In genomic region chr10:16947071-16947470, GRCh38 we compare ENCODE assay signal across 15 cellular contexts.
DNase-seq lines count a peak whose midpoint lies in the region; ATAC-seq, FAIRE-seq and TF ChIP-seq lines count a peak whose summit lies in the region.
"Had no signal": no experiment of that assay in that cellular context is flagged by ENCODE, and none has a peak within 500 bp of the region (broad histone marks: within the 10 kb centered on the region; RNA-seq: fewer than 3 reads in every experiment).

No MANE protein-coding gene starts in this region.

- H3K79me1 ChIP-seq in mesendoderm (ENCODE audit: low read length), result no peaks in the 10 kb centered on the region

- no peaks in the 10 kb centered on the region for H4K20me1 ChIP-seq in astrocyte (ENCODE audit: insufficient read depth, low read length)
- no peaks in the 10 kb centered on the region for H4K20me1 ChIP-seq in smooth muscle cell (ENCODE audit: low read depth)

- H3K36me3 ChIP-seq in Panc1 (ENCODE audit: control insufficient read depth, insufficient read depth, low read length) (no peaks in the 10 kb centered on the region), astrocyte (ENCODE audit: insufficient read depth, low read length) (no peaks in the 10 kb centered on the region), mesendoderm (ENCODE audit: control insufficient read depth, insufficient read depth, low read length) (no peaks in the 10 kb centered on the region), smooth muscle cell (ENCODE audit: low read depth) (no peaks in the 10 kb centered on the region)
- H3K36me3 ChIP-seq: BE2C had no signal

- peaks cover 26% of the 10 kb centered on the region for H3K4me1 Mint-ChIP-seq in astrocyte (ENCODE audit: low read depth, unreplicated experiment)

- H3K4me2 ChIP-seq in astrocyte (ENCODE audit: low read length), result no peak overlapping the region
- no peak overlapping the region for H3K4me2 ChIP-seq in mesendoderm (ENCODE audit: low read length)
- no peak overlapping the region for H3K4me2 ChIP-seq in smooth muscle cell
- H3K4me2 ChIP-seq: A549 had no signal

- no peak overlapping the region for H3K4ac ChIP-seq in mesendoderm (ENCODE audit: low read depth, low read length)

- no TSS peak for BruUV-seq in Panc1 (replicated peaks; lab: Mats Ljungman, UMichigan)

- DNase-seq in Panc1 (ENCODE audit: low read depth, low spot score), result no peak
- DNase-seq in astrocyte (ENCODE audit: low read depth), result no peak
- DNase-seq in mesendoderm, result peak; percentile 79
- no peak for DNase-seq in smooth muscle cell (lab: John Stamatoyannopoulos, UW; ENCODE audit: unreplicated experiment)
- DNase-seq: BE2C; CD8-positive, alpha-beta T cell; COR-L47; GOT3; H9 had no signal

- H2BK5ac ChIP-seq in mesendoderm (ENCODE audit: low read length), result no peak overlapping the region

- TF ChIP-seq CTCF in Panc1 (IDR thresholded peaks at IDR 0.05) (no peak), astrocyte (IDR thresholded peaks at IDR 0.05; ENCODE audit: insufficient read depth, low read depth, low read length) (no peak), smooth muscle cell (IDR thresholded peaks at IDR 0.05; ENCODE audit: borderline replicate concordance, insufficient read depth, poor library complexity, severe bottlenecking) (no peak)

- H3F3A ChIP-seq in smooth muscle cell (ENCODE audit: low read depth), result peaks cover 3% of the 10 kb centered on the region

- no peak overlapping the region for H3K23ac ChIP-seq in mesendoderm (ENCODE audit: low read length)

- H3K9me3 Mint-ChIP-seq in astrocyte (ENCODE audit: unreplicated experiment), result no peaks in the 10 kb centered on the region
- H3K9me3 Mint-ChIP-seq: CD8-positive, alpha-beta T cell; H9 had no signal

- no peak overlapping the region for H4K5ac ChIP-seq in mesendoderm (ENCODE audit: low read length)

- H3K4me3 Mint-ChIP-seq in astrocyte (ENCODE audit: unreplicated experiment), result no peak overlapping the region
- H3K4me3 Mint-ChIP-seq: CD8-positive, alpha-beta T cell; H9; IgD-negative memory B cell had no signal

- no CpG with 5 or more reads among the region's 5 CpGs for WGBS in mesendoderm (ENCODE audit: extremely low coverage, insufficient coverage, low lambda C conversion rate)
- WGBS in smooth muscle cell (ENCODE audit: low lambda C conversion rate), result 57% methylated on average over 5 of the region's 5 CpGs

- H3K27me3 Mint-ChIP-seq in astrocyte (ENCODE audit: low read depth, unreplicated experiment), result no peaks in the 10 kb centered on the region
- H3K27me3 Mint-ChIP-seq: IgD-negative memory B cell had no signal

- H3K56ac ChIP-seq in mesendoderm (ENCODE audit: low read length), result no peak overlapping the region

- intact Hi-C loops in Panc1 (cut with micrococcal nuclease; ENCODE audit: unreplicated experiment), result no loop called here

- ATAC-seq in Panc1 (no peak), GM18868 (IDR thresholded peaks at IDR 0.05; ENCODE audit: unreplicated experiment) (no peak), GM18867 (IDR thresholded peaks at IDR 0.05; ENCODE audit: unreplicated experiment) (no peak), HG02623 (IDR thresholded peaks at IDR 0.05; ENCODE audit: unreplicated experiment) (no peak)
- ATAC-seq: A549; CD8-positive, alpha-beta T cell had no signal

- H2AFZ ChIP-seq in astrocyte (ENCODE audit: low read depth, low read length) (no peak overlapping the region), smooth muscle cell (ENCODE audit: low read depth) (peak overlapping the region; percentile 76)

- FAIRE-seq in astrocyte (lab: Jason Lieb, UNC), result peak; percentile 39
- FAIRE-seq: A549 had no signal

- H3K36me3 Mint-ChIP-seq in astrocyte (ENCODE audit: low read depth, unreplicated experiment), result no peaks in the 10 kb centered on the region

- no peaks in the 10 kb centered on the region for H3K27me3 ChIP-seq in Panc1 (ENCODE audit: control insufficient read depth, insufficient read depth, low read length)
- no peaks in the 10 kb centered on the region for H3K27me3 ChIP-seq in astrocyte (ENCODE audit: insufficient read depth, low read length)
- H3K27me3 ChIP-seq in mesendoderm (ENCODE audit: insufficient read depth, low read length, poor library complexity), result no peaks in the 10 kb centered on the region
- no peaks in the 10 kb centered on the region for H3K27me3 ChIP-seq in smooth muscle cell (ENCODE audit: low read depth)
- H3K27me3 ChIP-seq: BE2C had no signal

- peak overlapping the region; percentile 57; the same call in 1 of the 2 replicates for H3K27ac ChIP-seq in Panc1 (ENCODE audit: low read length)
- no peak overlapping the region for H3K27ac ChIP-seq in astrocyte (ENCODE audit: low read depth, low read length)
- no peak overlapping the region for H3K27ac ChIP-seq in mesendoderm (ENCODE audit: low read depth, low read length)
- peak overlapping the region; percentile 13 for H3K27ac ChIP-seq in smooth muscle cell (ENCODE audit: low read depth)
- H3K27ac ChIP-seq: A549, C4-2B had no signal

- no peak overlapping the region for H2BK120ac ChIP-seq in mesendoderm (ENCODE audit: low read depth, low read length)

- H3K9ac ChIP-seq in astrocyte (ENCODE audit: low read length), result no peak overlapping the region
- no peak overlapping the region for H3K9ac ChIP-seq in mesendoderm (ENCODE audit: low read length)
- no peak overlapping the region for H3K9ac ChIP-seq in smooth muscle cell (ENCODE audit: low read depth)

- no peak overlapping the region for H2AK5ac ChIP-seq in mesendoderm (ENCODE audit: low read length)

- H3K9me3 ChIP-seq in Panc1 (ENCODE audit: control insufficient read depth, insufficient read depth, low read depth, low read length) (no peaks in the 10 kb centered on the region), astrocyte (ENCODE audit: insufficient read depth, low read depth, low read length) (no peaks in the 10 kb centered on the region), smooth muscle cell (replicated peaks; ENCODE audit: low read depth) (no peaks in the 10 kb centered on the region)
- H3K9me3 ChIP-seq: A549, BE2C had no signal

- H3K18ac ChIP-seq in mesendoderm (ENCODE audit: low read length), result no peak overlapping the region

- CTCF ChIA-PET in Panc1 (lab: Charles Lee), result no interaction called here

- H3K79me2 ChIP-seq in astrocyte (ENCODE audit: insufficient read depth, low read length), result no peaks in the 10 kb centered on the region
- no peaks in the 10 kb centered on the region for H3K79me2 ChIP-seq in mesendoderm (ENCODE audit: control insufficient read depth, insufficient read depth, low read length)
- no peaks in the 10 kb centered on the region for H3K79me2 ChIP-seq in smooth muscle cell (ENCODE audit: low read depth)

- in situ Hi-C loops in Panc1 (cut with HindIII; ENCODE audit: low pct_unique_long_range_greater_than_20kb, low sequenced_read_pairs), result no loop called here

- H4K8ac ChIP-seq in mesendoderm (ENCODE audit: low read depth, low read length), result no peak overlapping the region

- H2BK15ac ChIP-seq in mesendoderm (replicated peaks; ENCODE audit: low read depth), result no peak overlapping the region

- H3K4me3 ChIP-seq in Panc1 (ENCODE audit: low read depth in 2 of 2, low read length in 2 of 2) (no peak overlapping the region), astrocyte (ENCODE audit: insufficient read depth, low read depth, low read length) (no peak overlapping the region), mesendoderm (ENCODE audit: low read length) (no peak overlapping the region), smooth muscle cell (no peak overlapping the region)
- H3K4me3 ChIP-seq: A549 had no signal

- POLR2A ChIA-PET in Panc1 (lab: Charles Lee), result no interaction called here

- H3K4me1 ChIP-seq in Panc1 (ENCODE audit: control insufficient read depth, insufficient read depth, low read length) (peaks cover 24% of the 10 kb centered on the region), astrocyte (ENCODE audit: insufficient read depth, low read length) (peaks cover 33% of the 10 kb centered on the region), mesendoderm (ENCODE audit: control insufficient read depth, low read depth, low read length) (peaks cover 7% of the 10 kb centered on the region), smooth muscle cell (ENCODE audit: low read depth) (peaks cover 21% of the 10 kb centered on the region)
- H3K4me1 ChIP-seq: A549 had no signal

- H3K27ac Mint-ChIP-seq in astrocyte (ENCODE audit: unreplicated experiment), result peak overlapping the region; percentile 34
- H3K27ac Mint-ChIP-seq: CD8-positive, alpha-beta T cell; H9; IgD-negative memory B cell had no signal

Comparison
In these comparisons a context has a peak if more than half of its experiments do, and no peak if none do; other contexts are left out.
1. H3K27ac ChIP-seq: peak in Panc1 (single experiment) and smooth muscle cell (single experiment); none in astrocyte (single experiment) and mesendoderm (single experiment).